Comparison of ENCODE assay signal across 8 cellular contexts in genomic region chr7:87600130-87601124, GRCh38. TPM values are rescaled to one million over a fixed set of nuclear protein-coding genes. Genes with fewer than 3 reads are reported as not detected.
DNase-seq lines count a peak whose midpoint lies in the region; ATAC-seq and TF ChIP-seq lines count a peak whose summit lies in the region.

Gene ABCB1, minus strand, starts transcription at chr7:87600884. Its CDS starts 700 bp downstream, at chr7:87600184.

- DNase-seq in NCI-H1417 (lab: John Stamatoyannopoulos, UW) (peak; percentile 14 to 67 (median 49)), NCI-H1417 treated with DMSO at 0.1 percent for 48 hours (lab: John Stamatoyannopoulos, UW) (no peak), activated gamma-delta T cell treated with Interleukin-2 at 50 U/mL for 16 hours (peak; percentile 50), globus pallidus (ENCODE audit: low spot score) (peak; percentile 9)

- H3K27me3 ChIP-seq in OCI-LY1 (ENCODE audit: insufficient read depth, low read length): no peaks in the 10 kb centered on the region
- H3K27me3 ChIP-seq in neuron (ENCODE audit: insufficient read depth, low read length): peaks cover 5% of the 10 kb centered on the region
- peaks cover 2% of the 10 kb centered on the region for H3K27me3 ChIP-seq in thymus (ENCODE audit: control insufficient read depth, insufficient read depth)

- H3K4me2 ChIP-seq in OCI-LY1 (ENCODE audit: low read length): peak within 1 kb of the TSS; percentile 94

- H3F3A ChIP-seq in OCI-LY1 (ENCODE audit: insufficient read depth, low read length): 0 out of 2 replicates have a peak, but pooled peaks cover 5% of the 10 kb centered on the region

- H3K4me1 ChIP-seq in OCI-LY1 (ENCODE audit: insufficient read depth, low read length, severe bottlenecking) (peaks cover 52% of the 10 kb centered on the region), neuron (ENCODE audit: insufficient read depth, low read length) (peaks cover 4% of the 10 kb centered on the region), thymus (ENCODE audit: control insufficient read depth, insufficient read depth, low read length) (peaks cover 7% of the 10 kb centered on the region)

- H3K9me3 ChIP-seq in OCI-LY1 (ENCODE audit: low read length) (no peaks in the 10 kb centered on the region), neuron (ENCODE audit: low read length) (no peaks in the 10 kb centered on the region), thymus (ENCODE audit: control insufficient read depth) (no peaks in the 10 kb centered on the region)

- peak; percentile 57 for ATAC-seq in HG02870 (IDR thresholded peaks at IDR 0.05; ENCODE audit: unreplicated experiment)

- no peaks in the 10 kb centered on the region for H3K36me3 ChIP-seq in OCI-LY1 (ENCODE audit: insufficient read depth, low read length)
- H3K36me3 ChIP-seq in neuron (ENCODE audit: insufficient read depth, low read length): no peaks in the 10 kb centered on the region
- H3K36me3 ChIP-seq in thymus (ENCODE audit: control insufficient read depth, insufficient read depth): no peaks in the 10 kb centered on the region

- H3K4me3 ChIP-seq in OCI-LY1 (ENCODE audit: low read depth, low read length, poor library complexity, severe bottlenecking) (peak within 1 kb of the TSS; percentile 70), neuron (ENCODE audit: low read length) (peak within 1 kb of the TSS; percentile 59), thymus (ENCODE audit: low read length) (peak within 1 kb of the TSS; percentile 53)

- H3K9ac ChIP-seq in OCI-LY1 (ENCODE audit: low read length): peak within 1 kb of the TSS; percentile 65

- H4K20me1 ChIP-seq in OCI-LY1 (ENCODE audit: insufficient read depth, low read length): no peaks in the 10 kb centered on the region

- H3K27ac ChIP-seq in OCI-LY1 (ENCODE audit: low read depth, low read length, poor library complexity, severe bottlenecking) (peak within 1 kb of the TSS; percentile 26), thymus (ENCODE audit: low read depth) (peak within 1 kb of the TSS; percentile 68)

- peak; percentile 17; the same call in 1 of the 2 replicates for TF ChIP-seq CTCF in OCI-LY1 (IDR thresholded peaks at IDR 0.05; ENCODE audit: low read length)

- H3K9me2 ChIP-seq in OCI-LY1 (ENCODE audit: low read depth, low read length): no peaks in the 10 kb centered on the region

- H3K79me2 ChIP-seq in OCI-LY1 (ENCODE audit: insufficient read depth, low read length): no peaks in the 10 kb centered on the region

- under 1% methylated on average over 61 of the region's 61 CpGs for whole genome bisulfite sequencing in thymus

- H2AFZ ChIP-seq in OCI-LY1 (ENCODE audit: low read length) (0 out of 2 replicates have a peak within 1 kb of the TSS, but pooled peaks have one; percentile 9), neuron (ENCODE audit: low read depth, low read length) (peak within 1 kb of the TSS; percentile 96)

RNA-seq across cellular contexts. Expression of gene ABCB1, which starts in this region (rescaled TPM):
- 6.6 TPM for polyA plus RNA-seq in thymus
